8 cellular contexts compared by ENCODE assay signal in the genomic region with DNA sequence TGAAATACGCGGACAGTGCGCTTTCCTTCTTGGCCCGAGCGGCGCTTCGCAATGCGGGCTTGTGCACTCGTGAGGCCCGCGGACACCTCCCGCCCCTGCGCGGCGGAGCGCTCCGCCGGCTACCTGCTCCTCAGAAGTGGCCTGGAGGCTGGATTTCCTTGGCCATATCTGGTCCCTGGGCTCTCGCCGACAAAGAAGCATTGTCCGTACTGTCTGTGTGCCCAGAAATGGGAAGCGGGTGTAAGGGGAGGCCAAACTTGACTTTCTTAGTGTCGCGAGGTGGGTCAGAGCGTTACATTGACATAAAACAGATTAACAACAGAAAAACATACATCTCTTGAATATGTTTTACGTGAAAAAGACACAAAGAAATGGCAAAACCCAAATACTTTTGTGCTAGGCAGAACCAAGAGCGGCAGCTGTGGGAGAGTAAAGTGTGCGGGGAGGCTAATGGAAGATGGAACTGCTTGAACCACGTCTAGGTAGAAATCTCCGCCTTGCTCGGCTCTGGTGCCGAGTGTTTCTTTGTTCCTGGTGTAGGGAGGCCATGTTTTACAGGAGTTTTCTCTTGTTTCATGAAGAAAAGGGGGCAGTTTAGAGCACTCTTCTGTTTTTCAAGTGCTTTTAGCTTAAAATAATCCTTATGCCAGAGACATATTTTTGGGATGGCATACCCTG. TPM values are rescaled to one million over a fixed set of nuclear protein-coding genes. Genes with fewer than 3 reads are reported as not detected.
DNase-seq lines count a peak whose midpoint lies in the region; ATAC-seq, FAIRE-seq and TF ChIP-seq lines count a peak whose summit lies in the region.

No MANE protein-coding gene starts in this region.

- peaks cover 9% of the 10 kb centered on the region for H3K4me1 ChIP-seq in GM12878 (ENCODE audit: control insufficient read depth, insufficient read depth, low read length)

- no peaks in the 10 kb centered on the region for H3K27me3 ChIP-seq in GM12878 (replicated peaks in 1 of 2; ENCODE audit: control insufficient read depth in 2 of 2, insufficient read depth in 2 of 2, low read length in 1 of 2)

- no peaks in the 10 kb centered on the region for H3K9me3 ChIP-seq in GM12878 (replicated peaks; ENCODE audit: control insufficient read depth, insufficient read depth, low read length)

- WGBS in GM12878 (ENCODE audit: insufficient coverage, insufficient replicate concordance, low lambda C conversion rate, missing lambda C conversion rate) = 0% methylated on average over 32 of the region's 32 CpGs

- peak overlapping the region; percentile 100 for H3K27ac Mint-ChIP-seq in stimulated activated effector memory CD8-positive, alpha-beta T cell treated with anti-CD3 and anti-CD28 coated beads, Interleukin-12 subunit alpha, Interleukin-12 subunit beta, amount 100 ng/mL, for 72 hours

- H3K79me2 ChIP-seq in GM12878 (ENCODE audit: control insufficient read depth, insufficient read depth, low read length) = peaks cover 24% of the 10 kb centered on the region

- peak; percentile 70 for FAIRE-seq in GM12878 (lab: Jason Lieb, UNC)

- H3K4me3 Mint-ChIP-seq in stimulated activated effector memory CD8-positive, alpha-beta T cell treated with anti-CD3 and anti-CD28 coated beads, Interleukin-12 subunit alpha, Interleukin-12 subunit beta, amount 100 ng/mL, for 72 hours = peak overlapping the region; percentile 94

- DNase-seq in A172 (ENCODE audit: low spot score) (peak; percentile 42), NCI-H748 (lab: John Stamatoyannopoulos, UW; ENCODE audit: unreplicated experiment) (peak; percentile 65), GM12878 (ENCODE audit: low read depth, low spot score) (peak; percentile 17), left colon (peak in 1 of 2 donors; percentile 24)
- no peak for DNase-seq in stimulated activated effector memory CD8-positive, alpha-beta T cell treated with anti-CD3 and anti-CD28 coated beads, Interleukin-12 subunit alpha, Interleukin-12 subunit beta, amount 100 ng/mL, for 72 hours (ENCODE audit: low spot score in 2 of 2)

- TF ChIP-seq RAD21 in GM12878 (IDR thresholded peaks at IDR 0.05; ENCODE audit: insufficient read depth, low read depth, low read length) = no peak

- in situ Hi-C loops in GM12878 (cut with MboI) = no loop called here

- intact Hi-C loops in GM12878 (cut with micrococcal nuclease; ENCODE audit: unreplicated experiment) = loop anchor here (1.0 to 2.0 kb wide), 2 partner anchors 144 to 203 kb away; no protein-coding TSS in a partner anchor
- intact Hi-C loops in left colon (cut with DNase I, micrococcal nuclease) = no loop called here

- H3K36me3 Mint-ChIP-seq in stimulated activated effector memory CD8-positive, alpha-beta T cell treated with anti-CD3 and anti-CD28 coated beads, Interleukin-12 subunit alpha, Interleukin-12 subunit beta, amount 100 ng/mL, for 72 hours = peaks cover 9% of the 10 kb centered on the region

- CTCF ChIA-PET in GM12878 (lab: Yijun Ruan, JAX) = interaction anchor here (0.6 to 2.4 kb wide), 8 partner anchors 32 to 101 kb away, joined by 3 to 15 read pairs (median 4); no protein-coding TSS in a partner anchor

- TF ChIP-seq POLR2A in GM12878 (IDR thresholded peaks at IDR 0.05; ENCODE audit: low read depth, low read length) = no peak

- H3K4me1 Mint-ChIP-seq in stimulated activated effector memory CD8-positive, alpha-beta T cell treated with anti-CD3 and anti-CD28 coated beads, Interleukin-12 subunit alpha, Interleukin-12 subunit beta, amount 100 ng/mL, for 72 hours = peaks cover 28% of the 10 kb centered on the region

- no peak for TF ChIP-seq EP300 in GM12878 (IDR thresholded peaks at IDR 0.05; ENCODE audit: borderline replicate concordance in 1 of 2, control insufficient read depth in 1 of 2, low read depth in 2 of 2, low read length in 2 of 2)

- RAD21 ChIA-PET in GM12878 (lab: Charles Lee; ENCODE audit: unreplicated experiment) = interaction anchor here (0.9 to 2.9 kb wide), 7 partner anchors 49 to 607 kb away, joined by 3 to 33 read pairs (median 7); partner anchors contain the start of gene SEC61G

- peak overlapping the region; percentile 99 for H3K4me3 ChIP-seq in GM12878

- H3K36me3 ChIP-seq in GM12878 (ENCODE audit: control insufficient read depth in 2 of 2, insufficient read depth in 2 of 2, low read length in 1 of 2) = no peaks in the 10 kb centered on the region

- H2AFZ ChIP-seq in GM12878 (ENCODE audit: control insufficient read depth, low read depth, low read length) = peak overlapping the region; percentile 80

- peak overlapping the region; percentile 91 for H3K27ac ChIP-seq in GM12878 (ENCODE audit: control insufficient read depth, insufficient read depth)

- peak overlapping the region; percentile 70 for H3K4me2 ChIP-seq in GM12878 (ENCODE audit: control insufficient read depth, insufficient read depth)

- ATAC-seq in GM18868 (IDR thresholded peaks at IDR 0.05; ENCODE audit: unreplicated experiment) (peak; percentile 15), HG03103 (IDR thresholded peaks at IDR 0.05; ENCODE audit: low read depth, unreplicated experiment) (peak; percentile 11), GM12878 (peak; percentile 36), left colon (peak; percentile 36), HG03565 (IDR thresholded peaks at IDR 0.05; ENCODE audit: unreplicated experiment) (no peak)
- peak; percentile 29 for ATAC-seq in stimulated activated effector memory CD8-positive, alpha-beta T cell treated with anti-CD3 and anti-CD28 coated beads, Interleukin-12 subunit alpha, Interleukin-12 subunit beta, amount 100 ng/mL, for 72 hours

- POLR2A ChIA-PET in GM12878 (lab: Charles Lee) = interaction anchor here (0.6 to 1.6 kb wide), 10 partner anchors 9 to 739 kb away, joined by 3 to 10 read pairs (median 4); partner anchors contain the start of genes CHCHD2 and SEC61G

- H3K9me3 Mint-ChIP-seq in stimulated activated effector memory CD8-positive, alpha-beta T cell treated with anti-CD3 and anti-CD28 coated beads, Interleukin-12 subunit alpha, Interleukin-12 subunit beta, amount 100 ng/mL, for 72 hours = no peaks in the 10 kb centered on the region

- H3K9ac ChIP-seq in GM12878 (ENCODE audit: control insufficient read depth, insufficient read depth, low read length) = peak overlapping the region; percentile 85

- SMC1A ChIA-PET in GM12878 (lab: Charles Lee; ENCODE audit: uncharacterized antibody, unreplicated experiment) = interaction anchor here (0.8 to 1.9 kb wide), 5 partner anchors 8 to 60 kb away, joined by 3 to 12 read pairs (median 4); no protein-coding TSS in a partner anchor

- BruUV-seq in GM12878 (replicated peaks; lab: Mats Ljungman, UMichigan) = TSS peak; percentile 63

- H4K20me1 ChIP-seq in GM12878 (ENCODE audit: control insufficient read depth, insufficient read depth) = no peaks in the 10 kb centered on the region

- TF ChIP-seq CTCF in GM12878 (IDR thresholded peaks at IDR 0.05 in 2 of 3, conservative IDR thresholded peaks at IDR 0.05 in 1 of 3; ENCODE audit: control insufficient read depth in 2 of 3, extremely low read depth in 1 of 3, insufficient read depth in 1 of 3, low read depth in 3 of 3, low read length in 3 of 3) = no peak

TF ChIP-seq in GM12878, 131 proteins besides CTCF, POLR2A, EP300 and RAD21 (continues in another document):
- TF ChIP-seq ZNF687 (IDR thresholded peaks at IDR 0.05) (0 out of 2 replicates have a peak, but pooled peaks have one; percentile 11), ASH2L (IDR thresholded peaks at IDR 0.05; ENCODE audit: borderline replicate concordance, low read depth) (0 out of 2 replicates have a peak, but pooled peaks have one; percentile 1)

RNA-seq across cellular contexts. Expression of gene LANCL2, which starts 1.5 kb away (rescaled TPM):
- total RNA-seq in A172 (2014; rRNA removed; shearing (Covaris generic)) = 19.7 and 27.5 TPM in 2 replicates
- total RNA-seq in GM12878 (2013; cell fraction: nucleolus; rRNA removed) = 4.4 and 4.8 TPM in 2 replicates
- 12.9 and 14.3 TPM in 2 replicates for total RNA-seq in GM12878 (2014; rRNA removed)
- total RNA-seq in GM12878 (2014; rRNA removed; fragmentation: Illumina TruSeq; extraction: Trizol) = 12.3 and 15.3 TPM in 2 replicates
- total RNA-seq in GM12878 (2021) = 16.1 and 17.4 TPM in 2 replicates
- 6.3 TPM for polyA plus RNA-seq in GM12878 (2011; ENCODE audit: low read depth)
- polyA plus RNA-seq in GM12878 (2011; rRNA removed) = 17.2 and 28.6 TPM in 2 replicates
- 30.8 and 39.7 TPM in 2 replicates for polyA plus RNA-seq in GM12878 (2011; cell fraction: cytosol; rRNA removed)
- 16.7 and 28.4 TPM in 2 replicates for polyA plus RNA-seq in GM12878 (2011; cell fraction: nucleus; rRNA removed)
- polyA plus RNA-seq in GM12878 (2012) = 6.6 and 10.1 TPM in 2 replicates
- 17.5 and 17.9 TPM in 2 replicates for polyA plus RNA-seq in GM12878 (2014; fragmentation: Illumina TruSeq; extraction: Trizol)
- 10 to 100 TPM in 1 of 2 experiments, 1 to 10 TPM in 1; 8.1 to 10.8 TPM for polyA plus RNA-seq in GM12878 (2014; fragmentation: Nextera tagmentation; extraction: Ambion mirVana)
- polyA plus RNA-seq in GM12878 (2014; rRNA removed) = 12.4 and 15.1 TPM in 2 replicates
- polyA plus RNA-seq in GM12878 (2016; fragmentation: Nextera tagmentation; extraction: Ambion mirVana) = 10 to 100 TPM; 26.1 to 26.6 TPM
- 38.3 and 39.6 TPM in 2 replicates for polyA minus RNA-seq in GM12878 (2011; rRNA and poly(A)+ RNA removed)
- 6.9 and 8.4 TPM in 2 replicates for polyA minus RNA-seq in GM12878 (2011; cell fraction: cytosol; rRNA and poly(A)+ RNA removed)
- 4.1 and 9.7 TPM in 2 replicates for polyA minus RNA-seq in GM12878 (2011; cell fraction: nucleus; rRNA and poly(A)+ RNA removed)
- total RNA-seq in left colon = 10 to 100 TPM; 14.6 to 17.9 TPM

Comparison
In these comparisons a context has a peak if more than half of its experiments do, and no peak if none do; other contexts are left out.
1. DNase-seq: peak in A172 (single experiment), NCI-H748 (single experiment) and GM12878 (single experiment); none in stimulated activated effector memory CD8-positive, alpha-beta T cell treated with anti-CD3 and anti-CD28 coated beads, Interleukin-12 subunit alpha, Interleukin-12 subunit beta, amount 100 ng/mL, for 72 hours (0 of 2).